26 cellular contexts compared by ENCODE assay signal in genomic region chr1:110482662-110483307, GRCh38. TPM values are rescaled to one million over a fixed set of nuclear protein-coding genes. Genes with fewer than 3 reads are reported as not detected.
A peak's percentile ranks its signal among the peaks of the same experiment; 100 is the strongest.
DNase-seq lines count a peak whose midpoint lies in the region; TF ChIP-seq lines count a peak whose summit lies in the region.
"Had no signal": no experiment of that assay in that cellular context is flagged by ENCODE, and none has a peak within 500 bp of the region (broad histone marks: within the 10 kb centered on the region; RNA-seq: fewer than 3 reads in every experiment).

No MANE protein-coding gene starts in this region.

- no peak overlapping the region for H3K27ac ChIP-seq in mesendoderm (ENCODE audit: low read depth, low read length)
- H3K27ac ChIP-seq in osteoblast (ENCODE audit: low read depth, low read length) = no peak overlapping the region
- H3K27ac ChIP-seq: sigmoid colon had no signal

- TF ChIP-seq CTCF in Caco-2 (IDR thresholded peaks at IDR 0.05; ENCODE audit: insufficient read depth in 1 of 2, low read depth in 1 of 2, low read length in 1 of 2, severe bottlenecking in 1 of 2, unreplicated experiment in 1 of 2) (no peak), HFFc6 (IDR thresholded peaks at IDR 0.05) (peak; percentile 22; the same call in 1 of the 2 replicates), osteoblast (IDR thresholded peaks at IDR 0.05; ENCODE audit: extremely low read depth, low read depth, low read length) (no peak)

- no peak for DNase-seq in Caco-2
- DNase-seq in HFFc6 = no peak
- peak; percentile 58 for DNase-seq in cerebellum (ENCODE audit: low spot score)
- DNase-seq in mesendoderm = peak; percentile 32
- no peak for DNase-seq in ureter (ENCODE audit: low spot score)
- no peak for DNase-seq in osteoblast (ENCODE audit: insufficient read length, low spot score, missing footprints)
- DNase-seq in AML-193 (lab: John Stamatoyannopoulos, UW) = no peak
- no peak for DNase-seq in stimulated activated CD4-positive, alpha-beta T cell treated with anti-CD3 and anti-CD28 coated beads, Interleukin-12 subunit alpha, Interleukin-12 subunit beta, amount 100 ng/mL, for 4 hours
- DNase-seq: activated CD4-positive, alpha-beta T cell treated with anti-CD3 and anti-CD28 coated beads, Interleukin-2, amount 50 U/mL, for 1 hour; activated CD8-positive, alpha-beta memory T cell treated with anti-CD3 and anti-CD28 coated beads, Interleukin-2, amount 50 U/mL, for 4 hours; activated effector memory CD4-positive, alpha-beta T cell treated with Interleukin-2 at 50 U/mL for 16 hours; activated naive CD8-positive, alpha-beta T cell treated with anti-CD3 and anti-CD28 coated beads, Interleukin-2, amount 50 U/mL, for 24 hours; CD4-positive, CD25-positive, alpha-beta regulatory T cell; cortex of kidney; left cardiac atrium; midbrain; NCI-H1092; NCI-H2107; NCI-H524; sigmoid colon had no signal

- H3K36me3 Mint-ChIP-seq in Caco-2 (ENCODE audit: insufficient read depth, unreplicated experiment) = peaks cover 36% of the 10 kb centered on the region
- H3K36me3 Mint-ChIP-seq in HFFc6 (ENCODE audit: low read depth) = no peaks in the 10 kb centered on the region
- H3K36me3 Mint-ChIP-seq: CD4-positive, CD25-positive, alpha-beta regulatory T cell had no signal

- H3K23ac ChIP-seq in mesendoderm (ENCODE audit: low read length) = no peak overlapping the region

- H3K27me3 Mint-ChIP-seq in Caco-2 (ENCODE audit: insufficient read depth, unreplicated experiment) = no peaks in the 10 kb centered on the region
- peaks cover 52% of the 10 kb centered on the region for H3K27me3 Mint-ChIP-seq in HFFc6 (ENCODE audit: insufficient read depth)

- intact Hi-C loops in Caco-2 (cut with micrococcal nuclease; ENCODE audit: unreplicated experiment) = no loop called here

- no peaks in the 10 kb centered on the region for H3K9me3 ChIP-seq in Caco-2
- no peaks in the 10 kb centered on the region for H3K9me3 ChIP-seq in osteoblast (ENCODE audit: low read depth, low read length)
- H3K9me3 ChIP-seq: sigmoid colon had no signal

- no CpG with 5 or more reads among the region's 18 CpGs for WGBS in mesendoderm (ENCODE audit: extremely low coverage, insufficient coverage, low lambda C conversion rate)

- no peaks in the 10 kb centered on the region for H4K20me1 ChIP-seq in osteoblast (ENCODE audit: insufficient read depth, low read length)

- H3K9ac ChIP-seq in mesendoderm (ENCODE audit: low read length) = no peak overlapping the region

- peak overlapping the region; percentile 68 for H3K4me3 Mint-ChIP-seq in Caco-2 (ENCODE audit: unreplicated experiment)
- H3K4me3 Mint-ChIP-seq in HFFc6 = no peak overlapping the region
- H3K4me3 Mint-ChIP-seq: activated naive CD8-positive, alpha-beta T cell treated with anti-CD3 and anti-CD28 coated beads, Interleukin-2, amount 50 U/mL, for 24 hours; nephron had no signal

- no peak overlapping the region for H2AFZ ChIP-seq in osteoblast (ENCODE audit: low read length)

- no peak overlapping the region for H3K18ac ChIP-seq in mesendoderm (ENCODE audit: low read length)

- no peaks in the 10 kb centered on the region for H3K9me3 Mint-ChIP-seq in Caco-2 (ENCODE audit: unreplicated experiment)
- no peaks in the 10 kb centered on the region for H3K9me3 Mint-ChIP-seq in HFFc6
- H3K9me3 Mint-ChIP-seq: activated naive CD8-positive, alpha-beta T cell treated with anti-CD3 and anti-CD28 coated beads, Interleukin-2, amount 50 U/mL, for 24 hours; CD4-positive, CD25-positive, alpha-beta regulatory T cell; nephron had no signal

- POLR2A ChIA-PET in Caco-2 (lab: Charles Lee) = no interaction called here

- H3K27me3 ChIP-seq in Caco-2 (replicated peaks; ENCODE audit: control insufficient read depth, insufficient read depth, low read length) (no peaks in the 10 kb centered on the region), mesendoderm (ENCODE audit: insufficient read depth, low read length, poor library complexity) (no peaks in the 10 kb centered on the region), osteoblast (ENCODE audit: insufficient read depth, low read length) (peaks cover 37% of the 10 kb centered on the region)

- peak overlapping the region; percentile 57 for H3K27ac Mint-ChIP-seq in Caco-2 (ENCODE audit: unreplicated experiment)
- no peak overlapping the region for H3K27ac Mint-ChIP-seq in HFFc6
- H3K27ac Mint-ChIP-seq: activated naive CD8-positive, alpha-beta T cell treated with anti-CD3 and anti-CD28 coated beads, Interleukin-2, amount 50 U/mL, for 24 hours; CD4-positive, CD25-positive, alpha-beta regulatory T cell; nephron had no signal

- H2AK5ac ChIP-seq in mesendoderm (ENCODE audit: low read length) = no peak overlapping the region

- CTCF ChIA-PET in Caco-2 (lab: Charles Lee) = interaction anchor here (5.0 kb wide), 1 partner anchor 13 kb away, joined by 26 read pairs; no protein-coding TSS in a partner anchor

- H3K4me1 ChIP-seq in Caco-2 (peaks cover 34% of the 10 kb centered on the region), mesendoderm (ENCODE audit: control insufficient read depth, low read depth, low read length) (peaks cover 5% of the 10 kb centered on the region), osteoblast (ENCODE audit: insufficient read depth, low read length) (no peaks in the 10 kb centered on the region)
- H3K4me1 ChIP-seq: sigmoid colon had no signal

- no peak overlapping the region for H2BK15ac ChIP-seq in mesendoderm (replicated peaks; ENCODE audit: low read depth)

- no TSS peak for BruUV-seq in Caco-2 (replicated peaks; lab: Mats Ljungman, UMichigan)

- H3K4me3 ChIP-seq in Caco-2 (ENCODE audit: low read depth, low read length) (no peak overlapping the region), mesendoderm (ENCODE audit: low read length) (no peak overlapping the region), osteoblast (ENCODE audit: insufficient read depth, low read length) (no peak overlapping the region)
- H3K4me3 ChIP-seq: sigmoid colon had no signal

- H3K4me1 Mint-ChIP-seq in Caco-2 (ENCODE audit: low read depth, unreplicated experiment) (peaks cover 19% of the 10 kb centered on the region), HFFc6 (ENCODE audit: low read depth) (peaks cover 8% of the 10 kb centered on the region)
- H3K4me1 Mint-ChIP-seq: nephron had no signal

- H3K79me2 ChIP-seq in mesendoderm (ENCODE audit: control insufficient read depth, insufficient read depth, low read length) (no peaks in the 10 kb centered on the region), osteoblast (ENCODE audit: insufficient read depth, low read length) (no peaks in the 10 kb centered on the region)

- H3K4me2 ChIP-seq in mesendoderm (ENCODE audit: low read length) (no peak overlapping the region), osteoblast (ENCODE audit: insufficient read depth, low read length) (no peak overlapping the region)

- no peaks in the 10 kb centered on the region for H3K79me1 ChIP-seq in mesendoderm (ENCODE audit: low read length)

- no peak overlapping the region for H4K5ac ChIP-seq in mesendoderm (ENCODE audit: low read length)

- H3K36me3 ChIP-seq in Caco-2 (ENCODE audit: control insufficient read depth, insufficient read depth, low read length) = no peaks in the 10 kb centered on the region
- no peaks in the 10 kb centered on the region for H3K36me3 ChIP-seq in mesendoderm (ENCODE audit: control insufficient read depth, insufficient read depth, low read length)
- no peaks in the 10 kb centered on the region for H3K36me3 ChIP-seq in osteoblast (ENCODE audit: insufficient read depth, low read length)
- H3K36me3 ChIP-seq: sigmoid colon had no signal

- H2BK120ac ChIP-seq in mesendoderm (ENCODE audit: low read depth, low read length) = no peak overlapping the region

- no peak overlapping the region for H2BK5ac ChIP-seq in mesendoderm (ENCODE audit: low read length)

- no peak overlapping the region for H3K4ac ChIP-seq in mesendoderm (ENCODE audit: low read depth, low read length)

- H4K8ac ChIP-seq in mesendoderm (ENCODE audit: low read depth, low read length) = no peak overlapping the region

- H3K56ac ChIP-seq in mesendoderm (ENCODE audit: low read length) = peak overlapping the region; percentile 42

RNA-seq across cellular contexts. Expression of gene PROK1, which starts 31.8 kb away (rescaled TPM):
- total RNA-seq in Caco-2 (2022) (not detected in 2 replicates), cerebellum (not detected), ureter (9.3 TPM), osteoblast (not detected in 2 replicates)
- total RNA-seq in HFFc6 (2021; fragmentation: NEBNext Ultra II Directional; extraction: Animal tissue kit (Norgen Biotek cat#: 25700)) = not detected
- 1.0 TPM for polyA plus RNA-seq in mesendoderm (2013, experiment 1 of 2)
- 0.95 TPM for polyA plus RNA-seq in mesendoderm (2013, experiment 2 of 2)
- total RNA-seq: CD4-positive, CD25-positive, alpha-beta regulatory T cell; SK-MEL-5 had no signal
- polyA plus RNA-seq: CD4-positive, CD25-positive, alpha-beta regulatory T cell had no signal

RNA-seq across cellular contexts. Expression of gene KCNA10, which starts 36.2 kb away (rescaled TPM):
- total RNA-seq in Caco-2 (2022) = not detected in 2 replicates
- total RNA-seq in HFFc6 (2021; fragmentation: NEBNext Ultra II Directional; extraction: Animal tissue kit (Norgen Biotek cat#: 25700)) = not detected
- total RNA-seq in cerebellum = not detected
- polyA plus RNA-seq in mesendoderm (2013, experiment 1 of 2) = not detected
- not detected for polyA plus RNA-seq in mesendoderm (2013, experiment 2 of 2)
- not detected for total RNA-seq in ureter
- not detected in 2 replicates for total RNA-seq in osteoblast
- total RNA-seq: CD4-positive, CD25-positive, alpha-beta regulatory T cell; left cardiac atrium; posterior vena cava; RPMI7951; sigmoid colon; SK-MEL-5; subcutaneous adipose tissue; T-helper 1 cell treated with Interleukin-12 subunit alpha and Interleukin-12 subunit beta and Interleukin-4 antibody, amounts not matched to agents 30 ng/mL and 1 ng/mL, for 36 hours had no signal
- polyA plus RNA-seq: CD4-positive, CD25-positive, alpha-beta regulatory T cell; sigmoid colon had no signal

Comparison
In these comparisons a context has a peak if more than half of its experiments do, and no peak if none do; other contexts are left out.
1. DNase-seq: peak in cerebellum (single experiment) and mesendoderm (single experiment); none in Caco-2 (0 of 2), HFFc6 (single experiment), ureter (single experiment), osteoblast (single experiment), AML-193 (0 of 2) and stimulated activated CD4-positive, alpha-beta T cell treated with anti-CD3 and anti-CD28 coated beads, Interleukin-12 subunit alpha, Interleukin-12 subunit beta, amount 100 ng/mL, for 4 hours (single experiment).